9 cellular contexts compared by ENCODE assay signal in genomic region chr12:88578821-88579518, GRCh38. TPM values are rescaled to one million over a fixed set of nuclear protein-coding genes. Genes with fewer than 3 reads are reported as not detected.
DNase-seq lines count a peak whose midpoint lies in the region; ATAC-seq and TF ChIP-seq lines count a peak whose summit lies in the region.
"Had no signal": no experiment of that assay in that cellular context is flagged by ENCODE, and none has a peak within 500 bp of the region (broad histone marks: within the 10 kb centered on the region; RNA-seq: fewer than 3 reads in every experiment).

No MANE protein-coding gene starts in this region.

- no peaks in the 10 kb centered on the region for H3K36me3 ChIP-seq in colonic mucosa

- H3K27ac Mint-ChIP-seq in activated T-cell treated with anti-CD3 and anti-CD28 coated beads, Interleukin-2, amount 50 U/mL, for 72 hours: no peak overlapping the region
- H3K27ac Mint-ChIP-seq in activated naive CD4-positive, alpha-beta T cell treated with anti-CD3 and anti-CD28 coated beads, Interleukin-2, amount 50 U/mL, for 72 hours: no peak overlapping the region

- no peaks in the 10 kb centered on the region for H3K9me3 Mint-ChIP-seq in activated T-cell treated with anti-CD3 and anti-CD28 coated beads, Interleukin-2, amount 50 U/mL, for 72 hours
- peaks cover 0 to under 1% of the 10 kb centered on the region in 2 donors for H3K9me3 Mint-ChIP-seq in activated naive CD4-positive, alpha-beta T cell treated with anti-CD3 and anti-CD28 coated beads, Interleukin-2, amount 50 U/mL, for 72 hours

- no peaks in the 10 kb centered on the region for H3K36me3 Mint-ChIP-seq in activated T-cell treated with anti-CD3 and anti-CD28 coated beads, Interleukin-2, amount 50 U/mL, for 72 hours (ENCODE audit: insufficient read depth in 2 of 2)
- no peaks in the 10 kb centered on the region for H3K36me3 Mint-ChIP-seq in activated naive CD4-positive, alpha-beta T cell treated with anti-CD3 and anti-CD28 coated beads, Interleukin-2, amount 50 U/mL, for 72 hours

- TF ChIP-seq CTCF in colonic mucosa (IDR thresholded peaks at IDR 0.05): peak; percentile 37

- H3K4me1 ChIP-seq in colonic mucosa: no peaks in the 10 kb centered on the region

- H3K9me3 ChIP-seq in colonic mucosa: no peaks in the 10 kb centered on the region

- H3K27me3 ChIP-seq in colonic mucosa: no peaks in the 10 kb centered on the region

- H3K4me3 ChIP-seq in colonic mucosa: peak overlapping the region; percentile 83

- peaks cover 58% of the 10 kb centered on the region for H3K27me3 Mint-ChIP-seq in activated T-cell treated with anti-CD3 and anti-CD28 coated beads, Interleukin-2, amount 50 U/mL, for 72 hours (ENCODE audit: low read depth)

- no peak for ATAC-seq in activated T-cell treated with anti-CD3 and anti-CD28 coated beads, Interleukin-2, amount 50 U/mL, for 72 hours (replicated peaks in 1 of 2)
- no peak for ATAC-seq in activated naive CD4-positive, alpha-beta T cell treated with anti-CD3 and anti-CD28 coated beads, Interleukin-2, amount 50 U/mL, for 72 hours
- no peak for ATAC-seq in GM18909 (IDR thresholded peaks at IDR 0.05; ENCODE audit: poor library complexity, unreplicated experiment)

- intact Hi-C loops in colonic mucosa (cut with DNase I): loop anchor here (10.0 kb wide), 2 partner anchors 254 to 434 kb away; partner anchors contain the start of genes CEP290 and TMTC3

- peak overlapping the region; percentile 87 to 94 for H3K4me3 Mint-ChIP-seq in activated T-cell treated with anti-CD3 and anti-CD28 coated beads, Interleukin-2, amount 50 U/mL, for 72 hours

- peak overlapping the region; percentile 53 to 72 for H3K9ac ChIP-seq in colonic mucosa (ENCODE audit: low read depth in 2 of 2, low read length in 2 of 2)

- peak overlapping the region; percentile 88 for H3K27ac ChIP-seq in colonic mucosa

- no peak for DNase-seq in activated T-cell treated with anti-CD3 and anti-CD28 coated beads, Interleukin-2, amount 50 U/mL, for 72 hours
- no peak for DNase-seq in activated T-cell treated with anti-CD3 and anti-CD28 coated beads, Interleukin-2, amount 50 U/mL, for 1 hour
- DNase-seq in NCI-H748 treated with DMSO at 0.1 percent for 48 hours (lab: John Stamatoyannopoulos, UW) (peak; percentile 77), colonic mucosa (peak; percentile 78), medulla oblongata (ENCODE audit: extremely low spot score) (peak; percentile 47), KG1 (lab: John Stamatoyannopoulos, UW) (no peak)
- no peak for DNase-seq in activated naive CD4-positive, alpha-beta T cell treated with anti-CD3 and anti-CD28 coated beads, Interleukin-2, amount 50 U/mL, for 72 hours (ENCODE audit: low spot score in 2 of 2)
- DNase-seq: DND-41 had no signal

- H3K4me1 Mint-ChIP-seq in activated T-cell treated with anti-CD3 and anti-CD28 coated beads, Interleukin-2, amount 50 U/mL, for 72 hours (ENCODE audit: low read depth): peaks cover 9% of the 10 kb centered on the region

RNA-seq across cellular contexts. Expression of gene KITLG, which starts 1.3 kb away (rescaled TPM):
- total RNA-seq in activated T-cell treated with anti-CD3 and anti-CD28 coated beads, Interleukin-2, amount 50 U/mL, for 72 hours: under 1 TPM; 0.05 to 0.16 TPM
- 10 to 100 TPM; 32.8 to 37.1 TPM for total RNA-seq in colonic mucosa
- not detected for total RNA-seq in activated naive CD4-positive, alpha-beta T cell treated with anti-CD3 and anti-CD28 coated beads, Interleukin-2, amount 50 U/mL, for 72 hours

Comparison
In these comparisons a context has a peak if more than half of its experiments do, and no peak if none do; other contexts are left out.
1. DNase-seq: peak in NCI-H748 treated with DMSO at 0.1 percent for 48 hours (single experiment), colonic mucosa (single experiment) and medulla oblongata (single experiment); none in activated T-cell treated with anti-CD3 and anti-CD28 coated beads, Interleukin-2, amount 50 U/mL, for 72 hours (0 of 2), activated T-cell treated with anti-CD3 and anti-CD28 coated beads, Interleukin-2, amount 50 U/mL, for 1 hour (single experiment), activated naive CD4-positive, alpha-beta T cell treated with anti-CD3 and anti-CD28 coated beads, Interleukin-2, amount 50 U/mL, for 72 hours (0 of 2) and KG1 (single experiment).
2. RNA of gene KITLG, which starts 1.3 kb away (total RNA-seq): 32.8 to 37.1 TPM in colonic mucosa; 0.05 to 0.16 TPM in activated T-cell treated with anti-CD3 and anti-CD28 coated beads, Interleukin-2, amount 50 U/mL, for 72 hours and not detected in activated naive CD4-positive, alpha-beta T cell treated with anti-CD3 and anti-CD28 coated beads, Interleukin-2, amount 50 U/mL, for 72 hours; every median in the first group is over 10 times any median in the second.